In the genomic region with DNA sequence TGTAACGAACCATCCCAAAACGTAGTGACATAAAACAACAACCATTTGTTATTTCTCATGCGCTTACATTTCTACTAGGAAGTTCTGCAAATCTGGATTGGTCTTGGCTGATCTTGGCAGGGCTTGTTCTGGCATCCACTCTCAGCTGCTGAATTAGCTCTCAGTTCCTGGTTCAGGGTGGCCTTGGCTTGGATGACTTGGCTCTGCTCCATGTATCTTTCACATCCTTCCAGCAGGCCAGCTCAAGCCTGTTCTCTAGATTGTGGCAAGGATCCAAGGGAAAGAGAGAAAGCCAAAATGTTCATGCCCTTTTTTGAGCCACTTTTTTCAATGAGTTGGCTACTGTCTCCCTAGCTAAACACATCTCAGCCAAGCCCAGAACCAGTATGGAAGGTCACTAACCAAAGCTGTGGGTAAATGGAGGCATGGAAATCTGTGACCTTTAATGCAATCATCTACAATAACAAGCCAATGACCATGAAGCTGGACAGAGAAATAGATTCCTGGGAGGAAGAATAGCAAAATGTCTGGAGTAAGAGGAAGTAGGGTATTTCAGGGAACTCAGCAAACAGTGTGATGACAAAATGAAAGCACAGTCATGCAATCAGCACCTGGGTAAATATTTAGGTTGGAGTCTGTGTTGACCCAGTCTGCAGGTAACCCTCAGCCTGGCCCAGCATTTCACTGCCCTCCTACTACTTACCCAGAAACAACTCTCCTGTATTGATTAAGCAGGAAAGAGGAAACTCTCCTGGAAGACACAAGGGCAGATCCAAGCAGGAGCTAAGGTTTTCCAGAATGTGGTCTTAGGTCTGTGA, we compare ENCODE assay signal across 1 cellular context.
TF ChIP-seq lines count a peak whose summit lies in the region.

No MANE protein-coding gene starts in this region.

TF ChIP-seq in liver, 16 proteins besides CTCF, POLR2A, EP300 and RAD21 (continued from another document):
- TF ChIP-seq EGR1 (IDR thresholded peaks at IDR 0.05; ENCODE audit: low read depth in 2 of 2) (peak in 1 of 2 donors; percentile 59), HNF4A (conservative IDR thresholded peaks at IDR 0.05) (peak; percentile 42 to 45)
TF ChIP-seq in liver: peak in this region for 9.
